ENCODE assay signal across 8 cellular contexts in the genomic region with DNA sequence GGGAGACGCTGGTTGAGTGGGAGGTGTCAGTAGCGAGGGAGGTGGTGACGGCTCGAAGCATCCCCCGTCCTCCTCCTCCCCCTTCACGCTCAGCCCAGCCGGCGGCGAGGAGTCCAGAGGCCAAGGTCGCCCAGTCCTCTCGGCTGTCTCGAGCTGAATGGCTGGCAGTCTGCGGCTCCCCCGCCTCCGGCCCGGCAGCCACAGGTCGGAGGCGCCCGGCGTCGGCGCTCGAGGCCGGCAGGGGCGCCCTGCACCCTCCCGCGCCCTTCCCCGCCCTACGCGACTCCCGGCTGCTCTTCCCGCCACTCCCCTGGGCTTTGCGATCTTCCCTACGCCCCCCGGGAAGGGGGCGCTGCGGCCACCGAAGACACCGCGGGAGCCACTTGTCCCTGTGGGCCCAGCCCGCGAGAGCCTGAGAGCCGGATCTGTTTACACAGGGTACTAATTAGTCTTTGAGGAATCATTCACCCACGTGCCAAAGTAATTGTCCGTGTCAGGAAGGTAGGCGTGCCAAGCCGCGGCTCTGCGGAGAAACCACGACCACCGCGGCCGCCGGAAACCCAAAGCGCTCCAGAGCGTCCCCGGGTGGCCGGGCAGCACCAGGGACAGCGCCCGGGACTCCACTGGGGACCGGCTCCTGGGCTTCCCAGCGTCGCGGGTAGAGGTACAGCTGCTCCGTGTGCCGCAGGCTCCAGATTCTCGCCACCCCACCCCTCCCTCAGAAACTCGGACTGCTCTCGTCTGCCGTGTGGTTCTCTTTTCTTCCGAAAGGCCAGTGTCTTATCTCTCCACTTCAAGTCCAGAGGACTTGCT. TPM values are rescaled to one million over a fixed set of nuclear protein-coding genes. Genes with fewer than 3 reads are reported as not detected.
DNase-seq lines count a peak whose midpoint lies in the region; ATAC-seq and TF ChIP-seq lines count a peak whose summit lies in the region.

A gene (plus strand): TSS at position 133 of the 813 bp plus-strand sequence.

- no peaks in the 10 kb centered on the region for H3K9me3 ChIP-seq in suprapubic skin

- H3K27me3 ChIP-seq in suprapubic skin = peaks cover 88% of the 10 kb centered on the region

- H3K4me1 ChIP-seq in suprapubic skin = peaks cover 11% of the 10 kb centered on the region

- no peak within 1 kb of the TSS for H3K27ac ChIP-seq in suprapubic skin

- H3K27me3 Mint-ChIP-seq in T-helper 2 cell treated with Interferon-gamma antibody and Interleukin-4, amounts not matched to agents 5 μg/mL and 100 μg/mL, for 36 hours (ENCODE audit: low read depth) = peaks cover 70% of the 10 kb centered on the region

- H3K4me3 ChIP-seq in suprapubic skin = no peak within 1 kb of the TSS

- H3K9me3 Mint-ChIP-seq in T-helper 2 cell treated with Interferon-gamma antibody and Interleukin-4, amounts not matched to agents 5 μg/mL and 100 μg/mL, for 36 hours = no peaks in the 10 kb centered on the region

- TF ChIP-seq CTCF in suprapubic skin (IDR thresholded peaks at IDR 0.05) = no peak

- intact Hi-C loops in left colon (cut with DNase I, micrococcal nuclease) = no loop called here

- H3K36me3 ChIP-seq in suprapubic skin = no peaks in the 10 kb centered on the region

- peak within 1 kb of the TSS; percentile 20 for H3K27ac Mint-ChIP-seq in T-helper 2 cell treated with Interferon-gamma antibody and Interleukin-4, amounts not matched to agents 5 μg/mL and 100 μg/mL, for 36 hours

- peaks cover 4% of the 10 kb centered on the region for H3K4me1 Mint-ChIP-seq in T-helper 2 cell treated with Interferon-gamma antibody and Interleukin-4, amounts not matched to agents 5 μg/mL and 100 μg/mL, for 36 hours (ENCODE audit: low read depth)

- TF ChIP-seq EP300 in suprapubic skin (IDR thresholded peaks at IDR 0.05) = no peak

- no peak for TF ChIP-seq POLR2A in suprapubic skin (IDR thresholded peaks at IDR 0.05)

- ATAC-seq in HG02798 (IDR thresholded peaks at IDR 0.05; ENCODE audit: poor library complexity, unreplicated experiment) (peak; percentile 41), left colon (peak; percentile 34), HG03571 (IDR thresholded peaks at IDR 0.05; ENCODE audit: unreplicated experiment) (no peak), GM18868 (IDR thresholded peaks at IDR 0.05; ENCODE audit: unreplicated experiment) (no peak)

- H3K36me3 Mint-ChIP-seq in T-helper 2 cell treated with Interferon-gamma antibody and Interleukin-4, amounts not matched to agents 5 μg/mL and 100 μg/mL, for 36 hours (ENCODE audit: low read depth) = no peaks in the 10 kb centered on the region

- DNase-seq in COR-L47 (lab: John Stamatoyannopoulos, UW) (peak; percentile 58), left colon (no peak), suprapubic skin (ENCODE audit: low spot score in 2 of 2) (no peak)
- no peak for DNase-seq in T-helper 2 cell treated with Interferon-gamma antibody and Interleukin-4, amounts not matched to agents 5 μg/mL and 100 μg/mL, for 36 hours (ENCODE audit: low spot score)
- DNase-seq in stimulated activated CD4-positive, alpha-beta T cell treated with anti-CD3 and anti-CD28 coated beads, Interleukin-15, amount 100 ng/mL, for 24 hours = no peak

- WGBS in suprapubic skin = 2% methylated on average over 45 of the region's 71 CpGs

- no peak within 1 kb of the TSS for H3K4me3 Mint-ChIP-seq in T-helper 2 cell treated with Interferon-gamma antibody and Interleukin-4, amounts not matched to agents 5 μg/mL and 100 μg/mL, for 36 hours

RNA-seq across cellular contexts. Expression of the gene that starts here (rescaled TPM):
- total RNA-seq in left colon (not detected), suprapubic skin (not detected)

Comparison
In these comparisons a context has a peak if more than half of its experiments do, and no peak if none do; other contexts are left out.
1. Peak in ATAC-seq in left colon; RNA of the gene not detected or under 1 TPM.